In genomic region chr4:101983835-101984234, GRCh38 we compare ENCODE assay signal across 29 cellular contexts.
"Had no signal": no experiment of that assay in that cellular context is flagged by ENCODE, and none has a peak within 500 bp of the region (broad histone marks: within the 10 kb centered on the region; RNA-seq: fewer than 3 reads in every experiment).

No MANE protein-coding gene starts in this region.

- H3K4me1 Mint-ChIP-seq: activated naive CD8-positive, alpha-beta T cell treated with anti-CD3 and anti-CD28 coated beads for 36 hours; central memory CD8-positive, alpha-beta T cell had no signal

- ATAC-seq: activated T-cell treated with anti-CD3 and anti-CD28 coated beads, Interleukin-2, amount 50 U/mL, for 4 hours; K562; Right ventricle myocardium inferior had no signal

- H3K36me3 ChIP-seq: ascending aorta, cardiac muscle cell had no signal

- H3K4me1 ChIP-seq: ascending aorta had no signal

- H3K4me3 Mint-ChIP-seq: activated CD4-positive, alpha-beta memory T cell treated with anti-CD3 and anti-CD28 coated beads for 36 hours; activated naive CD8-positive, alpha-beta T cell treated with anti-CD3 and anti-CD28 coated beads for 36 hours; activated T-cell treated with anti-CD3 and anti-CD28 coated beads, Interleukin-2, amount 50 U/mL, for 4 hours; activated T-helper 1 cell treated with anti-CD3 and anti-CD28 coated beads, Interleukin-12 subunit alpha, Interleukin-12 subunit beta, Interleukin-2, Interleukin-4 antibody, amounts not matched to agents 30 ng/mL and 10 ng/mL and 1 ng/mL, durations not matched to agents 14 hours and 24 hours and 36 hours; central memory CD8-positive, alpha-beta T cell had no signal

- H3K36me3 Mint-ChIP-seq: activated CD4-positive, alpha-beta memory T cell treated with anti-CD3 and anti-CD28 coated beads for 36 hours; activated naive CD8-positive, alpha-beta T cell treated with anti-CD3 and anti-CD28 coated beads for 36 hours had no signal

- H3K9me3 Mint-ChIP-seq: activated CD4-positive, alpha-beta memory T cell treated with anti-CD3 and anti-CD28 coated beads for 36 hours; activated naive CD8-positive, alpha-beta T cell treated with anti-CD3 and anti-CD28 coated beads for 36 hours; activated T-cell treated with anti-CD3 and anti-CD28 coated beads, Interleukin-2, amount 50 U/mL, for 4 hours; activated T-helper 1 cell treated with anti-CD3 and anti-CD28 coated beads, Interleukin-12 subunit alpha, Interleukin-12 subunit beta, Interleukin-2, Interleukin-4 antibody, amounts not matched to agents 30 ng/mL and 10 ng/mL and 1 ng/mL, durations not matched to agents 14 hours and 24 hours and 36 hours had no signal

- H2AFZ ChIP-seq: PC-9 had no signal

- H3K27ac ChIP-seq: ascending aorta, cardiac muscle cell, PC-9, RWPE1 had no signal

- DNase-seq: activated CD4-positive, alpha-beta memory T cell treated with anti-CD3 and anti-CD28 coated beads for 36 hours; activated CD4-positive, alpha-beta T cell treated with anti-CD3 and anti-CD28 coated beads for 4 hours; activated CD4-positive, alpha-beta T cell treated with anti-CD3 and anti-CD28 coated beads, Interleukin-2, amount 50 U/mL, for 1 hour; activated CD4-positive, CD25-positive, alpha-beta regulatory T cell treated with anti-CD3 and anti-CD28 coated beads, Interleukin-2, amount 50 U/mL, for 72 hours; activated CD8-positive, alpha-beta memory T cell treated with anti-CD3 and anti-CD28 coated beads, Interleukin-2, amount 50 U/mL, for 4 hours; activated naive CD4-positive, alpha-beta T cell treated with anti-CD3 and anti-CD28 coated beads, Interleukin-2, amount 50 U/mL, for 16 hours; activated naive CD8-positive, alpha-beta T cell treated with anti-CD3 and anti-CD28 coated beads for 36 hours; activated T-cell treated with anti-CD3 and anti-CD28 coated beads for 4 hours; activated T-cell treated with anti-CD3 and anti-CD28 coated beads, Interleukin-2, amount 50 U/mL, for 4 hours; amygdala; NCI-H1105; NCI-H1417 treated with DMSO at 0.1 percent for 48 hours; NCI-H187 treated with DMSO at 0.1 percent for 48 hours; NCI-H2081; NCI-H2171 treated with DMSO at 0.1 percent for 48 hours; NCI-H2227 treated with DMSO at 0.1 percent for 48 hours; NCI-H446 treated with DMSO at 0.1 percent for 48 hours; NCI-H524; NK-92 treated with Interleukin-12 subunit alpha and Interleukin-12 subunit beta, amount 100 ng/mL, for 24 hours; PC-9; SIG-M5; T1000 had no signal

- H3K27me3 ChIP-seq: ascending aorta, cardiac muscle cell had no signal

- H3K27me3 Mint-ChIP-seq: activated CD4-positive, alpha-beta memory T cell treated with anti-CD3 and anti-CD28 coated beads for 36 hours; activated naive CD8-positive, alpha-beta T cell treated with anti-CD3 and anti-CD28 coated beads for 36 hours; central memory CD8-positive, alpha-beta T cell had no signal

- H3K4me3 ChIP-seq: ascending aorta, cardiac muscle cell, K562, PC-9 had no signal

- H3K9me3 ChIP-seq: ascending aorta had no signal

- H3K27ac Mint-ChIP-seq: activated CD4-positive, alpha-beta memory T cell treated with anti-CD3 and anti-CD28 coated beads for 36 hours; activated naive CD8-positive, alpha-beta T cell treated with anti-CD3 and anti-CD28 coated beads for 36 hours; activated T-helper 1 cell treated with anti-CD3 and anti-CD28 coated beads, Interleukin-12 subunit alpha, Interleukin-12 subunit beta, Interleukin-2, Interleukin-4 antibody, amounts not matched to agents 30 ng/mL and 10 ng/mL and 1 ng/mL, durations not matched to agents 14 hours and 24 hours and 36 hours had no signal

- H3K4me2 ChIP-seq: PC-9 had no signal
